In the genomic region with DNA sequence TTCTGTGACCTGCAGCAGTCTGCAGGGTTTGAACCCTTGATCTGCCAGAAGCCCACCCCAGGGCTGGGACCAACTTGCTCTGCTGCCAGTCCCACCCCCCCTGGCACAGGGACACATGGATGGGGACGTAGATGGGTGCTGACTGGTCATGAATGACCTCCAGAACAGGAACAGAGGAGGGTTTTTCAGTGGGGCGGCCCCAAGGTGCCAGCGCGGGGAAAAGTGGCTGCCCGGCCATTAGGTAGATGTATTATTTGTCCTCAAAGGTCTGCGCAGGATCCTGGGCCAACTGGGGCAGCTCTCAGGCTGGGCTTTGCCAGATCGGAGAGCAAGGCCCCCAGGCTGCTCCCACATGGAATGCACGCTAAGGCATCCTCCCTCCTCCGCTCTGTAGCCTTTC, we compare ENCODE assay signal across 1 cellular context.
TF ChIP-seq lines count a peak whose summit lies in the region.

No MANE protein-coding gene starts in this region.

TF ChIP-seq in GM23338, 12 proteins besides CTCF, POLR2A, EP300 and RAD21 (continued from another document):
- TF ChIP-seq, protein P1, sequence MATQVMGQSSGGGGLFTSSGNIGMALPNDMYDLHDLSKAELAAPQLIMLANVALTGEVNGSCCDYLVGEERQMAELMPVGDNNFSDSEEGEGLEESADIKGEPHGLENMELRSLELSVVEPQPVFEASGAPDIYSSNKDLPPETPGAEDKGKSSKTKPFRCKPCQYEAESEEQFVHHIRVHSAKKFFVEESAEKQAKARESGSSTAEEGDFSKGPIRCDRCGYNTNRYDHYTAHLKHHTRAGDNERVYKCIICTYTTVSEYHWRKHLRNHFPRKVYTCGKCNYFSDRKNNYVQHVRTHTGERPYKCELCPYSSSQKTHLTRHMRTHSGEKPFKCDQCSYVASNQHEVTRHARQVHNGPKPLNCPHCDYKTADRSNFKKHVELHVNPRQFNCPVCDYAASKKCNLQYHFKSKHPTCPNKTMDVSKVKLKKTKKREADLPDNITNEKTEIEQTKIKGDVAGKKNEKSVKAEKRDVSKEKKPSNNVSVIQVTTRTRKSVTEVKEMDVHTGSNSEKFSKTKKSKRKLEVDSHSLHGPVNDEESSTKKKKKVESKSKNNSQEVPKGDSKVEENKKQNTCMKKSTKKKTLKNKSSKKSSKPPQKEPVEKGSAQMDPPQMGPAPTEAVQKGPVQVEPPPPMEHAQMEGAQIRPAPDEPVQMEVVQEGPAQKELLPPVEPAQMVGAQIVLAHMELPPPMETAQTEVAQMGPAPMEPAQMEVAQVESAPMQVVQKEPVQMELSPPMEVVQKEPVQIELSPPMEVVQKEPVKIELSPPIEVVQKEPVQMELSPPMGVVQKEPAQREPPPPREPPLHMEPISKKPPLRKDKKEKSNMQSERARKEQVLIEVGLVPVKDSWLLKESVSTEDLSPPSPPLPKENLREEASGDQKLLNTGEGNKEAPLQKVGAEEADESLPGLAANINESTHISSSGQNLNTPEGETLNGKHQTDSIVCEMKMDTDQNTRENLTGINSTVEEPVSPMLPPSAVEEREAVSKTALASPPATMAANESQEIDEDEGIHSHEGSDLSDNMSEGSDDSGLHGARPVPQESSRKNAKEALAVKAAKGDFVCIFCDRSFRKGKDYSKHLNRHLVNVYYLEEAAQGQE (IDR thresholded peaks at IDR 0.05; ENCODE audit: unreplicated experiment), result no peak
- no peak for TF ChIP-seq ZNF114 (CRISPR knock-in tag; IDR thresholded peaks at IDR 0.05)
